ENCODE assay signal across 25 cellular contexts in the genomic region with DNA sequence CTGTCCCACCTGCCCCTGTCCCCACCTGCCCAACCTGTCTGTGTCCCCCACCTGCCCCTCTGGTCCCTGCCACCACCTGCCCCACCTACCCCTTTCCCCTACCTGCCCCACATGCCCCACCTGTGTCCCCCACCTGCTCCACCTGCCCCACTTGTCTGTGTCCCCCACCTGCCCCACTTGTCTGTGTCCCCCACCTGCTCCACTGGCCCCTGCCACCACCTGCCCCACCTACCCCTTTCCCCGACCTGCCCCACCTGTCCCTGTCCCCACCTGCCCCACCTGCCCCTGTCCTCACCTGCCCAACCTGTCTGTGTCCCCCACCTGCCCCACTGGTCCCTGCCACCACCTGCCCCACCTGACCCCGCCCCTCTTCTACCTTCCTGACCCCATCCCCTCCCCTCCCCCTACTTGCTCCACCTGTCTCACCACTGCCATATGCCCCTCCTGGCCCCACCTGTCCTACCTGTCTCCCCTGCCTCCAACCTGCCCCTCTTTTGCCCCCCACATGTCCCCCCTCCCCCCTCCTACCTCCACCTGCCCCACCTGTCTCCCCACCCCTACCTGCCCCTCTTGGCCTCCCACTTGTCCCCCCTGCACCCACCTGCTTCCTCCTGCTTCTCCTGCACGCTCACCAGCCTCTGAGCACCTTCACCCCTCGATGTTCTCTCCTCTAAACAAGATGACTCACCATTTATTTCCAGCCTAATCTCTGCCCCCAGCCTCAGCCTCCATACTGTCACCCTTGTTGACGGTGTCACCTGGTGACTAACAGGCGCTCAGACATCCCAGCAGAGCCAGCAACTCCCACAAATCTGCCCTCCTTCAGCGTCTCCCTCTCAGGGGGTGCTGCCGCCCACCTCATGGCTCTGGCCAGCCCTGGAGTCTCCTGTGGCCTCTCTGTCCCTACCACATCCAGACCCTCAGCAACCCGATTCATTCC. TPM values are rescaled to one million over a fixed set of nuclear protein-coding genes. Genes with fewer than 3 reads are reported as not detected.
A peak's percentile ranks its signal among the peaks of the same experiment; 100 is the strongest.
DNase-seq lines count a peak whose midpoint lies in the region; ATAC-seq and TF ChIP-seq lines count a peak whose summit lies in the region.
"Had no signal": no experiment of that assay in that cellular context is flagged by ENCODE, and none has a peak within 500 bp of the region (broad histone marks: within the 10 kb centered on the region; RNA-seq: fewer than 3 reads in every experiment).

No MANE protein-coding gene starts in this region.

- no peak overlapping the region for H2AFZ ChIP-seq in hepatocyte

- H3K4me3 ChIP-seq in hepatocyte (no peak overlapping the region), colonic mucosa (no peak overlapping the region)
- H3K4me3 ChIP-seq: adrenal gland, breast epithelium, stomach, tibial nerve had no signal

- H3K4me1 Mint-ChIP-seq in activated T-helper 17 cell treated with anti-CD3 and anti-CD28 coated beads, Interleukin-2, amount 50 U/mL, for 72 hours: peaks cover 8% of the 10 kb centered on the region
- H3K4me1 Mint-ChIP-seq: activated B cell treated with CpG ODN at 0.5 μM for 24 hours had no signal

- TF ChIP-seq CTCF in hepatocyte (IDR thresholded peaks at IDR 0.05; ENCODE audit: poor library complexity) (no peak), colonic mucosa (IDR thresholded peaks at IDR 0.05) (no peak)

- WGBS in hepatocyte (ENCODE audit: low lambda C conversion rate, missing lambda C conversion rate): 73% methylated on average over 7 of the region's 9 CpGs

- no peak overlapping the region for H3K4me3 Mint-ChIP-seq in activated T-helper 17 cell treated with anti-CD3 and anti-CD28 coated beads, Interleukin-2, amount 50 U/mL, for 72 hours
- H3K4me3 Mint-ChIP-seq: activated B cell treated with CpG ODN at 0.5 μM for 24 hours; naive thymus-derived CD8-positive, alpha-beta T cell had no signal

- ATAC-seq in activated T-helper 17 cell treated with anti-CD3 and anti-CD28 coated beads, Interleukin-2, amount 50 U/mL, for 72 hours (replicated peaks): no peak
- ATAC-seq in HG02588 (IDR thresholded peaks at IDR 0.05; ENCODE audit: unreplicated experiment): no peak
- ATAC-seq: naive thymus-derived CD8-positive, alpha-beta T cell; sciatic nerve had no signal

- H3K36me3 ChIP-seq in hepatocyte (replicated peaks; ENCODE audit: insufficient read depth, low read depth): no peaks in the 10 kb centered on the region
- no peaks in the 10 kb centered on the region for H3K36me3 ChIP-seq in colonic mucosa
- H3K36me3 ChIP-seq: adrenal gland, breast epithelium, stomach, tibial nerve had no signal

- no peaks in the 10 kb centered on the region for H3K36me3 Mint-ChIP-seq in activated T-helper 17 cell treated with anti-CD3 and anti-CD28 coated beads, Interleukin-2, amount 50 U/mL, for 72 hours (ENCODE audit: low read depth)
- H3K36me3 Mint-ChIP-seq: naive thymus-derived CD8-positive, alpha-beta T cell had no signal

- no peaks in the 10 kb centered on the region for H3K9me2 ChIP-seq in hepatocyte (replicated peaks; ENCODE audit: insufficient read depth)

- H3K27ac Mint-ChIP-seq in activated T-helper 17 cell treated with anti-CD3 and anti-CD28 coated beads, Interleukin-2, amount 50 U/mL, for 72 hours: no peak overlapping the region
- H3K27ac Mint-ChIP-seq: activated B cell treated with CpG ODN at 0.5 μM for 24 hours; naive thymus-derived CD8-positive, alpha-beta T cell had no signal

- H3K27me3 Mint-ChIP-seq in activated T-helper 17 cell treated with anti-CD3 and anti-CD28 coated beads, Interleukin-2, amount 50 U/mL, for 72 hours: peaks cover 24% of the 10 kb centered on the region

- H3K79me2 ChIP-seq in hepatocyte: no peaks in the 10 kb centered on the region

- H3K27ac ChIP-seq in hepatocyte (no peak overlapping the region), colonic mucosa (no peak overlapping the region)
- H3K27ac ChIP-seq: adrenal gland, breast epithelium, stomach, tibial nerve had no signal

- intact Hi-C loops in colonic mucosa (cut with DNase I): no loop called here

- H3K27me3 ChIP-seq in hepatocyte (peaks cover 42% of the 10 kb centered on the region), colonic mucosa (peaks cover 14% of the 10 kb centered on the region)

- no peaks in the 10 kb centered on the region for H3K4me1 ChIP-seq in hepatocyte (ENCODE audit: insufficient read depth)
- no peaks in the 10 kb centered on the region for H3K4me1 ChIP-seq in colonic mucosa
- H3K4me1 ChIP-seq: adrenal gland, breast epithelium, stomach, tibial nerve had no signal

- no peaks in the 10 kb centered on the region for H4K20me1 ChIP-seq in hepatocyte (ENCODE audit: insufficient read depth, poor library complexity, severe bottlenecking)

- DNase-seq in NK-92 treated with Interleukin-12 subunit alpha and Interleukin-12 subunit beta, amount 100 ng/mL, for 24 hours (lab: John Stamatoyannopoulos, UW): peak; percentile 17
- DNase-seq in NK-92 (lab: John Stamatoyannopoulos, UW; ENCODE audit: unreplicated experiment) (no peak), NCI-H2171 treated with DMSO at 0.1 percent for 48 hours (lab: John Stamatoyannopoulos, UW) (peak; percentile 66), hepatocyte (ENCODE audit: low spot score) (peak; percentile 24), ureter (ENCODE audit: low spot score) (peak; percentile 67), colonic mucosa (no peak)
- DNase-seq: activated B cell treated with CpG ODN at 0.5 μM for 24 hours; activated CD4-positive, alpha-beta T cell treated with anti-CD3 and anti-CD28 coated beads, Interleukin-2, amount 50 U/mL, for 48 hours; adrenal gland; cortex of kidney; naive thymus-derived CD8-positive, alpha-beta T cell; NCI-H1092 treated with DMSO at 0.1 percent for 48 hours; NCI-H2081 treated with DMSO at 0.1 percent for 48 hours; NCI-H526 treated with DMSO at 0.1 percent for 48 hours; stomach had no signal

- H3K4me2 ChIP-seq in hepatocyte: no peak overlapping the region

- no peak overlapping the region for H3K9ac ChIP-seq in colonic mucosa (ENCODE audit: low read depth in 2 of 2, low read length in 2 of 2)

- no peaks in the 10 kb centered on the region for H3K9me3 Mint-ChIP-seq in activated T-helper 17 cell treated with anti-CD3 and anti-CD28 coated beads, Interleukin-2, amount 50 U/mL, for 72 hours
- H3K9me3 Mint-ChIP-seq: activated B cell treated with CpG ODN at 0.5 μM for 24 hours had no signal

- H3K9me3 ChIP-seq in hepatocyte (ENCODE audit: low read depth) (no peaks in the 10 kb centered on the region), colonic mucosa (no peaks in the 10 kb centered on the region)
- H3K9me3 ChIP-seq: adrenal gland, breast epithelium, stomach, tibial nerve had no signal

RNA-seq across cellular contexts. Expression of a gene that starts 5.6 kb away (rescaled TPM):
- total RNA-seq in hepatocyte: 0.03 and 0.08 TPM in 2 replicates
- polyA plus RNA-seq in hepatocyte: 0.05 and 0.06 TPM in 2 replicates
- total RNA-seq in ureter: 0.18 TPM
- under 1 TPM in 1 of 2 donors, not detected in 1; 0.16 TPM for total RNA-seq in activated T-helper 17 cell treated with anti-CD3 and anti-CD28 coated beads, Interleukin-2, amount 50 U/mL, for 72 hours
- under 1 TPM; 0.19 to 0.22 TPM for total RNA-seq in colonic mucosa
- total RNA-seq: fibroblast of lung; LHCN-M2; mesenteric fat pad; naive thymus-derived CD8-positive, alpha-beta T cell; sciatic nerve; tibial nerve had no signal
- polyA plus RNA-seq: BJ; fibroblast of lung; naive thymus-derived CD8-positive, alpha-beta T cell had no signal

RNA-seq across cellular contexts. Expression of a gene that starts 51.3 kb away (rescaled TPM):
- total RNA-seq in hepatocyte (not detected in 2 replicates), ureter (not detected), colonic mucosa (not detected)
- polyA plus RNA-seq in hepatocyte: not detected in 2 replicates
- total RNA-seq in activated T-helper 17 cell treated with anti-CD3 and anti-CD28 coated beads, Interleukin-2, amount 50 U/mL, for 72 hours: not detected
- total RNA-seq: activated B cell treated with CpG ODN at 0.5 μM for 24 hours; breast epithelium; fibroblast of lung; H4; LHCN-M2; mesenteric fat pad; naive thymus-derived CD8-positive, alpha-beta T cell; sciatic nerve; stomach; tibial nerve had no signal
- polyA plus RNA-seq: BJ; fibroblast of lung; naive thymus-derived CD8-positive, alpha-beta T cell; stomach had no signal

Comparison
In these comparisons a context has a peak if more than half of its experiments do, and no peak if none do; other contexts are left out.
1. DNase-seq: peak in NK-92 treated with Interleukin-12 subunit alpha and Interleukin-12 subunit beta, amount 100 ng/mL, for 24 hours (single experiment), NCI-H2171 treated with DMSO at 0.1 percent for 48 hours (single experiment), hepatocyte (single experiment) and ureter (single experiment); none in NK-92 (single experiment) and colonic mucosa (single experiment).